ENCODE assay signal across 35 cellular contexts in genomic region chr9:134899168-134899567, GRCh38. TPM values are rescaled to one million over a fixed set of nuclear protein-coding genes. Genes with fewer than 3 reads are reported as not detected.
"Had no signal": no experiment of that assay in that cellular context is flagged by ENCODE, and none has a peak within 500 bp of the region (broad histone marks: within the 10 kb centered on the region; RNA-seq: fewer than 3 reads in every experiment).

No MANE protein-coding gene starts in this region.

- H3K9me3 ChIP-seq: adrenal gland had no signal

- ATAC-seq: activated naive CD4-positive, alpha-beta T cell treated with anti-CD3 and anti-CD28 coated beads, Interleukin-2, amount 50 U/mL, for 72 hours; activated naive CD8-positive, alpha-beta T cell treated with anti-CD3 and anti-CD28 coated beads, Interleukin-2, amount 50 U/mL, for 24 hours; activated T-cell treated with anti-CD3 and anti-CD28 coated beads, Interleukin-2, amount 50 U/mL, for 4 hours; activated T-cell treated with anti-CD3 and anti-CD28 coated beads, Interleukin-2, amount 50 U/mL, for 72 hours; activated T-helper 17 cell treated with anti-CD3 and anti-CD28 coated beads, Interleukin-2, amount 50 U/mL, for 72 hours; body of pancreas had no signal

- H3K27ac ChIP-seq: ascending aorta, body of pancreas, brain microvascular endothelial cell, cardiac muscle cell had no signal

- H3K4me3 ChIP-seq: adrenal gland, ascending aorta, body of pancreas, breast epithelium, cardiac muscle cell had no signal

- H3K27me3 ChIP-seq: adrenal gland, ascending aorta, body of pancreas, breast epithelium had no signal

- H3K36me3 ChIP-seq: adrenal gland, ascending aorta, brain microvascular endothelial cell, breast epithelium, cardiac muscle cell had no signal

- H3K4me1 ChIP-seq: body of pancreas had no signal

- DNase-seq: activated effector memory CD4-positive, alpha-beta T cell treated with Interleukin-2 at 50 U/mL for 16 hours; activated gamma-delta T cell; activated gamma-delta T cell treated with Interleukin-2 at 50 U/mL for 16 hours; activated naive CD4-positive, alpha-beta T cell; activated naive CD4-positive, alpha-beta T cell treated with anti-CD3 and anti-CD28 coated beads for 36 hours; activated naive CD4-positive, alpha-beta T cell treated with anti-CD3 and anti-CD28 coated beads, Interleukin-2, amount 10 ng/mL, durations not matched to agents 7 days and 5 days; activated naive CD4-positive, alpha-beta T cell treated with anti-CD3 and anti-CD28 coated beads, Interleukin-2, amount 50 U/mL, for 16 hours; activated naive CD4-positive, alpha-beta T cell treated with Interleukin-2 at 50 U/mL for 16 hours; activated naive CD8-positive, alpha-beta T cell treated with anti-CD3 and anti-CD28 coated beads for 36 hours; activated naive CD8-positive, alpha-beta T cell treated with anti-CD3 and anti-CD28 coated beads, Interleukin-2, amount 10 ng/mL, durations not matched to agents 7 days and 5 days; activated naive CD8-positive, alpha-beta T cell treated with anti-CD3 and anti-CD28 coated beads, Interleukin-2, amount 50 U/mL, for 24 hours; activated T-cell treated with anti-CD3 and anti-CD28 coated beads, Interleukin-2, amount 50 U/mL, for 4 hours; activated T-cell treated with anti-CD3 and anti-CD28 coated beads, Interleukin-2, amount 50 U/mL, for 72 hours; amniotic stem cell; amygdala; anterior cingulate cortex; aorta; body of pancreas; brain microvascular endothelial cell; caudate nucleus; central memory CD4-positive, alpha-beta T cell; cerebellar nuclear complex had no signal

RNA-seq across cellular contexts. Expression of gene FCN1, which starts 18.5 kb away (rescaled TPM):
- total RNA-seq: activated naive CD4-positive, alpha-beta T cell treated with anti-CD3 and anti-CD28 coated beads for 36 hours; activated naive CD4-positive, alpha-beta T cell treated with anti-CD3 and anti-CD28 coated beads, Interleukin-2, amount 50 U/mL, for 72 hours; activated naive CD8-positive, alpha-beta T cell treated with anti-CD3 and anti-CD28 coated beads for 36 hours; activated T-cell treated with anti-CD3 and anti-CD28 coated beads, Interleukin-2, amount 50 U/mL, for 4 hours; activated T-cell treated with anti-CD3 and anti-CD28 coated beads, Interleukin-2, amount 50 U/mL, for 72 hours; activated T-helper 1 cell treated with anti-CD3 and anti-CD28 coated beads, Interleukin-12 subunit alpha, Interleukin-12 subunit beta, Interleukin-2, Interleukin-4 antibody, amounts not matched to agents 30 ng/mL and 10 ng/mL and 1 ng/mL, durations not matched to agents 14 hours and 24 hours and 36 hours; activated T-helper 17 cell treated with anti-CD3 and anti-CD28 coated beads, Interleukin-2, amount 50 U/mL, for 72 hours; activated T-helper 2 cell treated with anti-CD3 and anti-CD28 coated beads, Interferon-gamma antibody, Interleukin-2, Interleukin-4, amounts not matched to agents 10 μg/mL and 5 μg/mL and 100 μg/mL, durations not matched to agents 14 hours and 24 hours and 36 hours; ascending aorta; astrocyte; body of pancreas; bronchial epithelial cell; cardiac muscle cell; chondrocyte had no signal
- polyA plus RNA-seq: cardiac muscle cell had no signal

RNA-seq across cellular contexts. Expression of gene FCN2, which starts 18.6 kb away (rescaled TPM):
- total RNA-seq: activated naive CD4-positive, alpha-beta T cell treated with anti-CD3 and anti-CD28 coated beads for 36 hours; activated naive CD4-positive, alpha-beta T cell treated with anti-CD3 and anti-CD28 coated beads, Interleukin-2, amount 50 U/mL, for 72 hours; activated naive CD8-positive, alpha-beta T cell treated with anti-CD3 and anti-CD28 coated beads for 36 hours; activated naive CD8-positive, alpha-beta T cell treated with anti-CD3 and anti-CD28 coated beads, Interleukin-2, amount 10 ng/mL, durations not matched to agents 7 days and 5 days; activated T-cell treated with anti-CD3 and anti-CD28 coated beads, Interleukin-2, amount 50 U/mL, for 4 hours; activated T-cell treated with anti-CD3 and anti-CD28 coated beads, Interleukin-2, amount 50 U/mL, for 72 hours; activated T-helper 1 cell treated with anti-CD3 and anti-CD28 coated beads, Interleukin-12 subunit alpha, Interleukin-12 subunit beta, Interleukin-2, Interleukin-4 antibody, amounts not matched to agents 30 ng/mL and 10 ng/mL and 1 ng/mL, durations not matched to agents 14 hours and 24 hours and 36 hours; activated T-helper 17 cell treated with anti-CD3 and anti-CD28 coated beads, Interleukin-2, amount 50 U/mL, for 72 hours; activated T-helper 2 cell treated with anti-CD3 and anti-CD28 coated beads, Interferon-gamma antibody, Interleukin-2, Interleukin-4, amounts not matched to agents 10 μg/mL and 5 μg/mL and 100 μg/mL, durations not matched to agents 14 hours and 24 hours and 36 hours; ascending aorta; astrocyte; body of pancreas; bronchial epithelial cell; cardiac muscle cell; cardiac septum; cerebellum; chondrocyte had no signal
- polyA plus RNA-seq: aorta, cardiac muscle cell had no signal
